In the genomic region with DNA sequence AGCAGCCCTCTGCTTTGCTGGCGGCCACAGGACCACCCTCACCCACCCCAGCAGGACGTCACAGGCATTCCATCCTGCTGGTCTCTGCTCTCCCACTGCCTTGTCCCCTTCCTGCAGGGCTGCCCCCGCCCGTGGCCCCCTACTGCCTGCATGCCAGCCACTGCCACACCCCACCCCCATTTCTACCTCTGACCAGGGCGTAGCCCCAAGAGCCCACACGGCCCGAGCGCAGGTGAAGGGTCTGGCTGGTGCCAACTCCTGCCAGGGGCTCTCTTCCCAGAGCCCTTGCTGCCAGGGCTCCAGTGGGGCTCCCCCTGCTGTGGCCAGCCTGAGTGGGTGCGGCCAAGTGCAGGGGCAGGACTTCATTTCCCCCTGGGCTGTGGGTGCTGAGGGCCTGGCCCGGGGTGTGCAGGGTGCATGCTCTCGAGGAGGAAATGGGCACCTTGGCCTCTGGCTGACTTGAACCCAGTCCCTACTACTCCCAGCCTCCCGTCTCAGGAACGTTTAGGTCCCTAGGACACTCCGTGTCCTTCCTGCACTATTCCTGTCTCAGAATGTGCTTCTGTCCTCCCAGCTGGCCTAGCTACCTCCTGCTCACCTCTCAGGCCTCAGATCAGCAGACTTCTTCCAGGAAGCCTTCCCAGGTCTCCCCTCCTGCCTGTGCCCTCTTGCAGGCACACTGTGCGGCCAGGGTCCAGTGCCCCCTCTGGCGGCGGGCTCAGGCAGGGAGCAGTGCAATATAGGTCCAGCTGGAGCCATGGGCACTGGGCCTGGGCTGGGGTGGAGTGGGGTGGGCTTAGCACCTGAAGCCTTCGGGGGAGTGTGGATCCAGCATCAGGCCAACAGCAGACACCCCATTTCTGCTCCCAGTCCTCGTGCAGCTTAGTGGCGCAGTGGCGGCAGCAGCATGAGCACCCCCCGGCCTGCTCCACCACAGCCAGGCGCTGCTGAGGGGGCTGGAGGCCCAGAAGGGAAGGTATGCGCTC, we compare ENCODE assay signal across 1 cellular context.
TF ChIP-seq lines count a peak whose summit lies in the region.

No MANE protein-coding gene starts in this region.

TF ChIP-seq in IMR-90, 13 proteins besides CTCF, POLR2A, EP300 and RAD21:
- TF ChIP-seq SMC3 (IDR thresholded peaks at IDR 0.05; ENCODE audit: low read depth, low read length) (no peak), CEBPB (IDR thresholded peaks at IDR 0.05; ENCODE audit: low read depth, low read length) (no peak), RCOR1 (IDR thresholded peaks at IDR 0.05; ENCODE audit: insufficient replicate concordance, low read length) (no peak)
